Comparison of ENCODE assay signal across 25 cellular contexts in the genomic region with DNA sequence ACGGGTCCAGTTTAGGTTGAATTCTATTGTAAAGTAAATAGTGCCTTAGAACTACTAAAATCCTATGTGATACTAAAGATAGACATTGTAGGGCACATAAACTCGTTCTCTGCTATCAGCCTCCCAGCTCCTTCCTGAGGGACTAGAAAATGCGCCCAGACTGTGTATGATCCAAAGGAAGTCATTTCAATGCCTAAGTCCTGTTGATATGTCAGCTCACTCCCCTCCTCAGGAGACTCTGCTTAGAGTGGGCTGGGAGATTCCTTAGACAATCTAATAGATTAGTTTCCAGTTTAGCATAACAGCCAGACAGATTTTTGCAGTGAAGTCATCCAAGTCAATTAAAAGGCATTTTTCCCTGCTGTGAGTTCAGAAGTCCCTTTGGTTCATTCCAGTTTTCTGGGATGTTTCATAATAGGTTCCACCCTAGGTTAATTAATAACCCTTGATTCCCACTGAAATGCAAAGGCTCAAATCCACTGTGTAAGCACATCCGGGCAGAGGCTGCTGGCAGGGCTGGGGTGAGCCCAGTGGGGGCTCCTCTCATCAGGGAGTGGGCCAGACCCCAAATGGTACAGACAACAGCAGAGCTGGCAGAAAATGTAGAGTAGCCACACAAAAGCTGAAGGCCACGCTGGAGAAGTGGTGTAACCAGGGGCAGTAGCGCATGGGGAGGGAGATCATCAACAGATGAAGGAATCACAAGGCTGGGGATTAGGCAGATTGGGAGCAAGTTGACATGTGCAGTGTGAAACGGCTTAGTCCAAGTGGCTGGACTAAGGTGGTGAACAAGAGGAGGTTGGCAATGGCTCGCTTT.
A peak's percentile ranks its signal among the peaks of the same experiment; 100 is the strongest.
DNase-seq lines count a peak whose midpoint lies in the region; ATAC-seq, FAIRE-seq and TF ChIP-seq lines count a peak whose summit lies in the region.
"Had no signal": no experiment of that assay in that cellular context is flagged by ENCODE, and none has a peak within 500 bp of the region (broad histone marks: within the 10 kb centered on the region; RNA-seq: fewer than 3 reads in every experiment).

No MANE protein-coding gene starts in this region.

- H3K4me3 ChIP-seq in left lung: no peak overlapping the region
- no peak overlapping the region for H3K4me3 ChIP-seq in small intestine (ENCODE audit: low read depth in 1 of 2, low read length in 2 of 2)
- H3K4me3 ChIP-seq in ascending aorta: no peak overlapping the region

- H3K9me3 ChIP-seq in left lung (peaks cover 0 to 3% of the 10 kb centered on the region in 2 donors), small intestine (ENCODE audit: control insufficient read depth, low read depth) (no peaks in the 10 kb centered on the region), ascending aorta (no peaks in the 10 kb centered on the region)

- H3K27me3 Mint-ChIP-seq in brain: no peaks in the 10 kb centered on the region

- TF ChIP-seq CTCF in brain (conservative IDR thresholded peaks at IDR 0.05) (no peak), left lung (IDR thresholded peaks at IDR 0.05) (no peak), ascending aorta (IDR thresholded peaks at IDR 0.05) (no peak)

- peak overlapping the region in 3 of 5 experiments; percentile 4 to 48 (median 38) for H3K27ac Mint-ChIP-seq in brain
- H3K27ac Mint-ChIP-seq: activated T-cell treated with anti-CD3 and anti-CD28 coated beads, Interleukin-2, amount 50 U/mL, for 72 hours; CD4-positive, CD25-positive, alpha-beta regulatory T cell had no signal

- DNase-seq in NCI-H524 (lab: John Stamatoyannopoulos, UW): peak; percentile 59 to 78
- no peak for DNase-seq in left lung
- peak; percentile 91 for DNase-seq in small intestine
- no peak for DNase-seq in hippocampal formation (lab: John Stamatoyannopoulos, UW)
- no peak for DNase-seq in ascending aorta (ENCODE audit: low spot score in 2 of 2)
- DNase-seq in NCI-H146 (lab: John Stamatoyannopoulos, UW): no peak
- no peak for DNase-seq in NAMALWA (ENCODE audit: low spot score)
- DNase-seq: activated naive CD4-positive, alpha-beta T cell treated with Interleukin-2 at 50 U/mL for 16 hours; activated T-cell treated with anti-CD3 and anti-CD28 coated beads, Interleukin-2, amount 50 U/mL, for 72 hours; amniotic stem cell; CD4-positive, CD25-positive, alpha-beta regulatory T cell; DMS 273 treated with DMSO at 0.1 percent for 48 hours; GOT3; KG1; MM.1S; NCI-H1436; stimulated activated CD4-positive, alpha-beta T cell treated with anti-CD3 and anti-CD28 coated beads, Interleukin-1b, Interleukin-23, amount 100 ng/mL, for 48 hours; T-helper 1 cell had no signal

- 19 to 47% (median 30%) methylated on average over 8 of the region's 8 CpGs for whole genome bisulfite sequencing in small intestine, 3 donors

- peaks cover 26% of the 10 kb centered on the region for H3K4me1 Mint-ChIP-seq in brain
- H3K4me1 Mint-ChIP-seq: CD4-positive, CD25-positive, alpha-beta regulatory T cell; central memory CD8-positive, alpha-beta T cell; neural crest cell had no signal

- H3K27ac ChIP-seq in left lung: no peak overlapping the region
- peak overlapping the region in 1 of 2 donors; percentile 22 for H3K27ac ChIP-seq in small intestine (ENCODE audit: low read depth in 1 of 2, low read length in 1 of 2)
- no peak overlapping the region for H3K27ac ChIP-seq in ascending aorta

- H3K9me3 Mint-ChIP-seq in brain: peaks cover 0 to 13% (median 2%) of the 10 kb centered on the region in 5 experiments
- H3K9me3 Mint-ChIP-seq: activated T-cell treated with anti-CD3 and anti-CD28 coated beads, Interleukin-2, amount 50 U/mL, for 72 hours; central memory CD8-positive, alpha-beta T cell; neural crest cell had no signal

- H3K27me3 ChIP-seq in left lung: no peaks in the 10 kb centered on the region
- H3K27me3 ChIP-seq in small intestine (ENCODE audit: control insufficient read depth in 2 of 2, insufficient read depth in 2 of 2, low read length in 2 of 2): no peaks in the 10 kb centered on the region
- no peaks in the 10 kb centered on the region for H3K27me3 ChIP-seq in ascending aorta

- no peaks in the 10 kb centered on the region for H3K36me3 ChIP-seq in left lung
- H3K36me3 ChIP-seq in small intestine (ENCODE audit: control insufficient read depth in 2 of 2, insufficient read depth in 2 of 2, low read length in 2 of 2): no peaks in the 10 kb centered on the region
- H3K36me3 ChIP-seq in ascending aorta: no peaks in the 10 kb centered on the region

- H3K36me3 Mint-ChIP-seq in brain: peaks cover 9% of the 10 kb centered on the region
- H3K36me3 Mint-ChIP-seq: CD4-positive, CD25-positive, alpha-beta regulatory T cell had no signal

- intact Hi-C loops in left lung (cut with DNase I): no loop called here
- intact Hi-C loops in ascending aorta (cut with DNase I): no loop called here

- H3K4me3 Mint-ChIP-seq in brain: no peak overlapping the region
- H3K4me3 Mint-ChIP-seq: activated T-cell treated with anti-CD3 and anti-CD28 coated beads, Interleukin-2, amount 50 U/mL, for 72 hours; CD4-positive, CD25-positive, alpha-beta regulatory T cell; central memory CD8-positive, alpha-beta T cell; neural crest cell had no signal

- peak; percentile 52 for ATAC-seq in left lung
- ATAC-seq: activated T-cell treated with anti-CD3 and anti-CD28 coated beads, Interleukin-2, amount 50 U/mL, for 72 hours had no signal

- FAIRE-seq in small intestine (lab: Jason Lieb, UNC): no peak
- FAIRE-seq: G401.6, GM18507, RCC 7860, TTC549 had no signal

- H3K4me1 ChIP-seq in left lung (peaks cover 0 to 10% of the 10 kb centered on the region in 2 donors), small intestine (ENCODE audit: control insufficient read depth in 2 of 2, insufficient read depth in 1 of 2, low read depth in 1 of 2, low read length in 1 of 2) (peaks cover 0 to 13% of the 10 kb centered on the region in 2 donors), ascending aorta (no peaks in the 10 kb centered on the region)

Comparison
In these comparisons a context has a peak if more than half of its experiments do, and no peak if none do; other contexts are left out.
1. DNase-seq: peak in NCI-H524 (2 of 2) and small intestine (single experiment); none in left lung (0 of 2), hippocampal formation (0 of 2), ascending aorta (0 of 2), NCI-H146 (single experiment) and NAMALWA (single experiment).